ENCODE assay signal across 8 cellular contexts in genomic region chr5:55232194-55232984, GRCh38. TPM values are rescaled to one million over a fixed set of nuclear protein-coding genes. Genes with fewer than 3 reads are reported as not detected.
A peak's percentile ranks its signal among the peaks of the same experiment; 100 is the strongest.
DNase-seq lines count a peak whose midpoint lies in the region; ATAC-seq and TF ChIP-seq lines count a peak whose summit lies in the region.

No MANE protein-coding gene starts in this region.

- H3K79me1 ChIP-seq in mesendoderm (ENCODE audit: low read length) = no peaks in the 10 kb centered on the region

- H4K20me1 ChIP-seq in GM23248 (ENCODE audit: insufficient read depth) (no peaks in the 10 kb centered on the region), PC-3 (ENCODE audit: low read length) (no peaks in the 10 kb centered on the region)

- no peak overlapping the region for H2AK5ac ChIP-seq in mesendoderm (ENCODE audit: low read length)

- peaks cover 64% of the 10 kb centered on the region for H3K27me3 ChIP-seq in CD8-positive, alpha-beta memory T cell (ENCODE audit: insufficient read depth, low read length, poor library complexity, severe bottlenecking)
- peaks cover 50% of the 10 kb centered on the region for H3K27me3 ChIP-seq in GM23248 (replicated peaks; ENCODE audit: insufficient read depth)
- H3K27me3 ChIP-seq in PC-3 (ENCODE audit: low read length) = no peaks in the 10 kb centered on the region
- H3K27me3 ChIP-seq in mesendoderm (ENCODE audit: insufficient read depth, low read length, poor library complexity) = peaks cover 69% of the 10 kb centered on the region

- H2BK5ac ChIP-seq in mesendoderm (ENCODE audit: low read length) = no peak overlapping the region

- CTCF ChIA-PET in CD8-positive, alpha-beta memory T cell (lab: Charles Lee) = interaction anchor here (0.9 to 2.0 kb wide), 5 partner anchors 8 to 60 kb away, joined by 3 to 7 read pairs (median 3); no protein-coding TSS in a partner anchor
- CTCF ChIA-PET in PC-3 (lab: Charles Lee) = no interaction called here

- H3K9me2 ChIP-seq in GM23248 (ENCODE audit: insufficient read depth) (no peaks in the 10 kb centered on the region), PC-3 (replicated peaks; ENCODE audit: low read length) (no peaks in the 10 kb centered on the region)

- H3K4me2 ChIP-seq in GM23248 (ENCODE audit: unreplicated experiment) (peak overlapping the region; percentile 99), PC-3 (ENCODE audit: low read length) (peak overlapping the region; percentile 85), mesendoderm (ENCODE audit: low read length) (peak overlapping the region; percentile 85)

- in situ Hi-C loops in GM23248 (cut with MboI) = no loop called here

- H3K23ac ChIP-seq in mesendoderm (ENCODE audit: low read length) = peak overlapping the region; percentile 6

- no peak overlapping the region for H3K18ac ChIP-seq in mesendoderm (ENCODE audit: low read length)

- peak overlapping the region; percentile 34 for H3K9ac ChIP-seq in GM23248
- peak overlapping the region; percentile 58 for H3K9ac ChIP-seq in PC-3 (ENCODE audit: low read length)
- H3K9ac ChIP-seq in mesendoderm (ENCODE audit: low read length) = peak overlapping the region; percentile 26

- H3K27me3 Mint-ChIP-seq in CD8-positive, alpha-beta memory T cell = peaks cover 79 to 82% of the 10 kb centered on the region in 2 donors
- peaks cover 97% of the 10 kb centered on the region for H3K27me3 Mint-ChIP-seq in dendritic cell treated with granulocyte-macrophage colony-stimulating factor and Interleukin-4, amounts not matched to agents 40 ng/mL and 50 ng/mL, for 4 days

- ATAC-seq in PC-3 (peak; percentile 40), GM21390 (IDR thresholded peaks at IDR 0.05; ENCODE audit: unreplicated experiment) (no peak)

- H3K79me2 ChIP-seq in GM23248 (ENCODE audit: insufficient read depth) (no peaks in the 10 kb centered on the region), PC-3 (ENCODE audit: low read length) (peaks cover 14% of the 10 kb centered on the region), mesendoderm (ENCODE audit: control insufficient read depth, insufficient read depth, low read length) (no peaks in the 10 kb centered on the region)

- DNase-seq in CD8-positive, alpha-beta memory T cell = peak in 1 of 5 donors; percentile 15
- DNase-seq in GM23248 = peak; percentile 59
- peak; percentile 61 for DNase-seq in PC-3
- DNase-seq in mesendoderm = peak; percentile 49
- DNase-seq in ureter (ENCODE audit: low spot score) = peak; percentile 53
- DNase-seq in globus pallidus (ENCODE audit: low spot score) = no peak

- TSS peak; percentile 60 for BruUV-seq in PC-3 (replicated peaks; lab: Mats Ljungman, UMichigan)

- H3K9me3 ChIP-seq in CD8-positive, alpha-beta memory T cell (ENCODE audit: low read length) = no peaks in the 10 kb centered on the region
- H3K9me3 ChIP-seq in GM23248 (ENCODE audit: low read depth) = no peaks in the 10 kb centered on the region
- no peaks in the 10 kb centered on the region for H3K9me3 ChIP-seq in PC-3 (ENCODE audit: low read length)

- H3K27ac Mint-ChIP-seq in CD8-positive, alpha-beta memory T cell = peak overlapping the region in 2 of 8 donors; percentile 25 to 73
- no peak overlapping the region for H3K27ac Mint-ChIP-seq in dendritic cell treated with granulocyte-macrophage colony-stimulating factor and Interleukin-4, amounts not matched to agents 40 ng/mL and 50 ng/mL, for 4 days

- H3K56ac ChIP-seq in mesendoderm (ENCODE audit: low read length) = peak overlapping the region; percentile 65

- POLR2A ChIA-PET in CD8-positive, alpha-beta memory T cell (lab: Charles Lee) = interaction anchor here (0.6 to 1.7 kb wide), 3 partner anchors 9 to 235 kb away, joined by 3 to 5 read pairs (median 3); partner anchors contain the start of genes DHX29 and MTREX
- POLR2A ChIA-PET in PC-3 (lab: Charles Lee; ENCODE audit: unreplicated experiment) = interaction anchor here (0.6 kb wide), 1 partner anchor 45 kb away, joined by 3 read pairs; no protein-coding TSS in a partner anchor

- intact Hi-C loops in PC-3 (cut with micrococcal nuclease) = loop anchor here (2.0 kb wide), 2 partner anchors 44 to 60 kb away; partner anchors contain the start of gene CDC20B
- intact Hi-C loops in dendritic cell treated with granulocyte-macrophage colony-stimulating factor and Interleukin-4, amounts not matched to agents 40 ng/mL and 50 ng/mL, for 4 days (cut with micrococcal nuclease) = loop anchor here (5.0 kb wide), 1 partner anchor 60 kb away; the partner anchor contains the start of gene CDC20B

- H3K4me1 ChIP-seq in CD8-positive, alpha-beta memory T cell (ENCODE audit: insufficient read depth, low read length) = peaks cover 38% of the 10 kb centered on the region
- H3K4me1 ChIP-seq in GM23248 (ENCODE audit: insufficient read depth) (0 out of 2 replicates have a peak, but pooled peaks cover 3% of the 10 kb centered on the region), PC-3 (ENCODE audit: insufficient read depth, low read length) (peaks cover 17% of the 10 kb centered on the region; the same call in 1 of the 2 replicates), mesendoderm (ENCODE audit: control insufficient read depth, low read depth, low read length) (peaks cover 4% of the 10 kb centered on the region)

- H3K4me1 Mint-ChIP-seq in CD8-positive, alpha-beta memory T cell = peaks cover 34 to 45% (median 37%) of the 10 kb centered on the region in 3 donors
- peaks cover 28% of the 10 kb centered on the region for H3K4me1 Mint-ChIP-seq in dendritic cell treated with granulocyte-macrophage colony-stimulating factor and Interleukin-4, amounts not matched to agents 40 ng/mL and 50 ng/mL, for 4 days (ENCODE audit: low read depth)

- no peaks in the 10 kb centered on the region for H3K36me3 ChIP-seq in CD8-positive, alpha-beta memory T cell (ENCODE audit: insufficient read depth, low read length)
- H3K36me3 ChIP-seq in GM23248 (ENCODE audit: low read depth) (no peaks in the 10 kb centered on the region), PC-3 (ENCODE audit: low read depth, low read length) (no peaks in the 10 kb centered on the region), mesendoderm (ENCODE audit: control insufficient read depth, insufficient read depth, low read length) (no peaks in the 10 kb centered on the region)

- no peak overlapping the region for H4K5ac ChIP-seq in mesendoderm (ENCODE audit: low read length)

- peak overlapping the region; percentile 75 to 94 (median 85) for H3K4me3 Mint-ChIP-seq in CD8-positive, alpha-beta memory T cell
- H3K4me3 Mint-ChIP-seq in dendritic cell treated with granulocyte-macrophage colony-stimulating factor and Interleukin-4, amounts not matched to agents 40 ng/mL and 50 ng/mL, for 4 days = peak overlapping the region; percentile 86

- peak overlapping the region; percentile 55 for H3K4me3 ChIP-seq in CD8-positive, alpha-beta memory T cell (ENCODE audit: low read length)
- H3K4me3 ChIP-seq in GM23248 (peak overlapping the region; percentile 81), PC-3 (ENCODE audit: low read length) (peak overlapping the region; percentile 83), mesendoderm (ENCODE audit: low read length) (peak overlapping the region; percentile 23)

- H3K9me3 Mint-ChIP-seq in CD8-positive, alpha-beta memory T cell = peaks cover 0 to 1% (median 0%) of the 10 kb centered on the region in 5 donors
- no peaks in the 10 kb centered on the region for H3K9me3 Mint-ChIP-seq in dendritic cell treated with granulocyte-macrophage colony-stimulating factor and Interleukin-4, amounts not matched to agents 40 ng/mL and 50 ng/mL, for 4 days

- no peak overlapping the region for H4K8ac ChIP-seq in mesendoderm (ENCODE audit: low read depth, low read length)

- peaks cover 5% of the 10 kb centered on the region; the same call in 1 of the 2 replicates for H3F3A ChIP-seq in GM23248 (ENCODE audit: insufficient read depth)
- H3F3A ChIP-seq in PC-3 (ENCODE audit: low read length, unreplicated experiment) = no peaks in the 10 kb centered on the region

- 1 to 2% methylated on average over 45 to 47 of the region's 47 CpGs for WGBS in GM23248 (ENCODE audit: low coverage in 1 of 2, low lambda C conversion rate in 2 of 2, missing lambda C conversion rate in 2 of 2), 2 experiments
- WGBS in mesendoderm (ENCODE audit: extremely low coverage, insufficient coverage, low lambda C conversion rate) = no CpG with 5 or more reads among the region's 47 CpGs

- no peak overlapping the region for H3K27ac ChIP-seq in CD8-positive, alpha-beta memory T cell (ENCODE audit: low read depth, low read length)
- H3K27ac ChIP-seq in GM23248 (no peak overlapping the region), PC-3 (ENCODE audit: low read length) (peak overlapping the region; percentile 7), mesendoderm (ENCODE audit: low read depth, low read length) (no peak overlapping the region)

- peak overlapping the region; percentile 89 for H2AFZ ChIP-seq in GM23248
- H2AFZ ChIP-seq in PC-3 (ENCODE audit: low read length) = peak overlapping the region; percentile 96

- TF ChIP-seq CTCF in PC-3 (conservative IDR thresholded peaks at IDR 0.05; ENCODE audit: low read depth, low read length) = no peak

- no peak overlapping the region for H2BK15ac ChIP-seq in mesendoderm (replicated peaks; ENCODE audit: low read depth)

- no peak overlapping the region for H2BK120ac ChIP-seq in mesendoderm (ENCODE audit: low read depth, low read length)

- H3K4ac ChIP-seq in mesendoderm (ENCODE audit: low read depth, low read length) = no peak overlapping the region

- no peaks in the 10 kb centered on the region for H3K36me3 Mint-ChIP-seq in CD8-positive, alpha-beta memory T cell
- H3K36me3 Mint-ChIP-seq in dendritic cell treated with granulocyte-macrophage colony-stimulating factor and Interleukin-4, amounts not matched to agents 40 ng/mL and 50 ng/mL, for 4 days (ENCODE audit: low read depth) = peaks cover 6% of the 10 kb centered on the region

RNA-seq across cellular contexts. Expression of gene CCNO, which starts 1.0 kb away (rescaled TPM):
- total RNA-seq in CD8-positive, alpha-beta memory T cell = under 1 TPM in 1 of 2 experiments, not detected in 1; 0.20 TPM
- 0.12 TPM for polyA plus RNA-seq in CD8-positive, alpha-beta memory T cell
- total RNA-seq in GM23248 (2014; rRNA removed; shearing (Covaris generic)) = 3.3 TPM in 1 of 2 replicates, not detected in the other
- polyA plus RNA-seq in GM23248 (2016; fragmentation: Nextera tagmentation; extraction: Ambion mirVana) = 1.7 and 1.9 TPM in 2 replicates
- 3.4 and 5.3 TPM in 2 replicates for total RNA-seq in PC-3 (2014; rRNA removed)
- polyA plus RNA-seq in mesendoderm (2013, experiment 1 of 2) = 0.21 TPM
- polyA plus RNA-seq in mesendoderm (2013, experiment 2 of 2) = 0.14 TPM
- 16.5 TPM for total RNA-seq in ureter

RNA-seq across cellular contexts. Expression of gene MCIDAS, which starts 5.3 kb away (rescaled TPM):
- total RNA-seq in CD8-positive, alpha-beta memory T cell = not detected
- polyA plus RNA-seq in CD8-positive, alpha-beta memory T cell = not detected
- total RNA-seq in GM23248 (2014; rRNA removed; shearing (Covaris generic)) = not detected in 2 replicates
- not detected in 2 replicates for polyA plus RNA-seq in GM23248 (2016; fragmentation: Nextera tagmentation; extraction: Ambion mirVana)
- total RNA-seq in PC-3 (2014; rRNA removed) (1.6 and 3.3 TPM in 2 replicates), ureter (2.7 TPM)
- polyA plus RNA-seq in mesendoderm (2013, experiment 1 of 2) = 0.07 TPM
- 0.03 TPM for polyA plus RNA-seq in mesendoderm (2013, experiment 2 of 2)

RNA-seq across cellular contexts. Expression of gene CDC20B, which starts 59.4 kb away (rescaled TPM):
- under 1 TPM in 1 of 2 experiments, not detected in 1; 0.16 TPM for total RNA-seq in CD8-positive, alpha-beta memory T cell
- polyA plus RNA-seq in CD8-positive, alpha-beta memory T cell = not detected
- not detected in 2 replicates for total RNA-seq in GM23248 (2014; rRNA removed; shearing (Covaris generic))
- polyA plus RNA-seq in GM23248 (2016; fragmentation: Nextera tagmentation; extraction: Ambion mirVana) = 0.20 TPM in 1 of 2 replicates, not detected in the other
- total RNA-seq in PC-3 (2014; rRNA removed) (not detected in 2 replicates), ureter (not detected)
- 0.08 TPM for polyA plus RNA-seq in mesendoderm (2013, experiment 1 of 2)
- polyA plus RNA-seq in mesendoderm (2013, experiment 2 of 2) = 0.07 TPM

Comparison
In these comparisons a context has a peak if more than half of its experiments do, and no peak if none do; other contexts are left out.
1. H3K4me3 ChIP-seq: peak in every context shown above with its lines; median percentile 83 in PC-3; 81 in GM23248; 55 in CD8-positive, alpha-beta memory T cell; 23 in mesendoderm.